ENCODE assay signal across 8 cellular contexts in genomic region chr10:97025613-97026242, GRCh38.
DNase-seq lines count a peak whose midpoint lies in the region; ATAC-seq, FAIRE-seq and TF ChIP-seq lines count a peak whose summit lies in the region.

No MANE protein-coding gene starts in this region.

- peaks cover 17% of the 10 kb centered on the region for H3K27me3 Mint-ChIP-seq in activated T-helper 1 cell treated with anti-CD3 and anti-CD28 coated beads, Interleukin-12 subunit alpha, Interleukin-12 subunit beta, Interleukin-2, Interleukin-4 antibody, amounts not matched to agents 30 ng/mL and 10 ng/mL and 1 ng/mL, durations not matched to agents 14 hours and 24 hours and 36 hours (ENCODE audit: insufficient read depth)

- H3K4me1 ChIP-seq in osteoblast (ENCODE audit: insufficient read depth, low read length) (peaks cover 28% of the 10 kb centered on the region), uterus (no peaks in the 10 kb centered on the region)

- no peaks in the 10 kb centered on the region for H3K79me2 ChIP-seq in osteoblast (ENCODE audit: insufficient read depth, low read length)

- DNase-seq in AG08395 (ENCODE audit: low spot score) = peak; percentile 45
- DNase-seq in GM18507 (ENCODE audit: extremely low spot score, insufficient read length, low read depth) = no peak
- DNase-seq in NOMO-1 treated with dmso at 0.1 percent for 144 hours (lab: John Stamatoyannopoulos, UW; ENCODE audit: unreplicated experiment) = peak; percentile 11
- peak; percentile 41 for DNase-seq in activated T-helper 1 cell treated with anti-CD3 and anti-CD28 coated beads, Interleukin-12 subunit alpha, Interleukin-12 subunit beta, Interleukin-2, Interleukin-4 antibody, amounts not matched to agents 30 ng/mL and 10 ng/mL and 1 ng/mL, durations not matched to agents 14 hours and 24 hours and 36 hours (ENCODE audit: low spot score)
- DNase-seq in foreskin melanocyte = peak; percentile 45
- peak; percentile 90 for DNase-seq in osteoblast (ENCODE audit: insufficient read length, low spot score, missing footprints)
- DNase-seq in uterus = peak in 1 of 2 donors; percentile 30

- H3K4me1 Mint-ChIP-seq in activated T-helper 1 cell treated with anti-CD3 and anti-CD28 coated beads, Interleukin-12 subunit alpha, Interleukin-12 subunit beta, Interleukin-2, Interleukin-4 antibody, amounts not matched to agents 30 ng/mL and 10 ng/mL and 1 ng/mL, durations not matched to agents 14 hours and 24 hours and 36 hours (ENCODE audit: low read depth) = peaks cover 10% of the 10 kb centered on the region

- no peak for TF ChIP-seq POLR2A in uterus (IDR thresholded peaks at IDR 0.05)

- H3K36me3 ChIP-seq in osteoblast (ENCODE audit: insufficient read depth, low read length) = no peaks in the 10 kb centered on the region
- no peaks in the 10 kb centered on the region for H3K36me3 ChIP-seq in uterus

- H3K4me3 ChIP-seq in osteoblast (ENCODE audit: insufficient read depth, low read length) = no peak overlapping the region
- no peak overlapping the region for H3K4me3 ChIP-seq in uterus

- H3K9me3 Mint-ChIP-seq in activated T-helper 1 cell treated with anti-CD3 and anti-CD28 coated beads, Interleukin-12 subunit alpha, Interleukin-12 subunit beta, Interleukin-2, Interleukin-4 antibody, amounts not matched to agents 30 ng/mL and 10 ng/mL and 1 ng/mL, durations not matched to agents 14 hours and 24 hours and 36 hours = no peaks in the 10 kb centered on the region

- H3K4me2 ChIP-seq in osteoblast (ENCODE audit: insufficient read depth, low read length) = peak overlapping the region; percentile 15

- ATAC-seq in GM18867 (IDR thresholded peaks at IDR 0.05; ENCODE audit: unreplicated experiment) = no peak

- H3K27ac ChIP-seq in osteoblast (ENCODE audit: low read depth, low read length) (peak overlapping the region; percentile 91), uterus (no peak overlapping the region)

- peaks cover 4% of the 10 kb centered on the region for H3K9me3 ChIP-seq in osteoblast (ENCODE audit: low read depth, low read length)
- H3K9me3 ChIP-seq in uterus = no peaks in the 10 kb centered on the region

- H4K20me1 ChIP-seq in osteoblast (ENCODE audit: insufficient read depth, low read length) = no peaks in the 10 kb centered on the region

- peak overlapping the region; percentile 8 for H2AFZ ChIP-seq in osteoblast (ENCODE audit: low read length)

- H3K27ac Mint-ChIP-seq in activated T-helper 1 cell treated with anti-CD3 and anti-CD28 coated beads, Interleukin-12 subunit alpha, Interleukin-12 subunit beta, Interleukin-2, Interleukin-4 antibody, amounts not matched to agents 30 ng/mL and 10 ng/mL and 1 ng/mL, durations not matched to agents 14 hours and 24 hours and 36 hours = no peak overlapping the region

- peak; percentile 78 for FAIRE-seq in GM18507 (lab: Jason Lieb, UNC)

- intact Hi-C loops in activated T-helper 1 cell treated with anti-CD3 and anti-CD28 coated beads, Interleukin-12 subunit alpha, Interleukin-12 subunit beta, Interleukin-2, Interleukin-4 antibody, amounts not matched to agents 30 ng/mL and 10 ng/mL and 1 ng/mL, durations not matched to agents 14 hours and 24 hours and 36 hours (cut with micrococcal nuclease) = loop anchor here (1.0 to 5.0 kb wide), 6 partner anchors 115 to 629 kb away; no protein-coding TSS in a partner anchor
- intact Hi-C loops in uterus (cut with DNase I; ENCODE audit: low total_unique reads) = no loop called here

- TF ChIP-seq CTCF in osteoblast (IDR thresholded peaks at IDR 0.05; ENCODE audit: extremely low read depth, low read depth, low read length) = peak; percentile 78
- TF ChIP-seq CTCF in uterus (IDR thresholded peaks at IDR 0.05) = peak; percentile 10 to 33 (median 22)

- peaks cover 11% of the 10 kb centered on the region for H3K27me3 ChIP-seq in osteoblast (ENCODE audit: insufficient read depth, low read length)
- H3K27me3 ChIP-seq in uterus = no peaks in the 10 kb centered on the region

- H3K36me3 Mint-ChIP-seq in activated T-helper 1 cell treated with anti-CD3 and anti-CD28 coated beads, Interleukin-12 subunit alpha, Interleukin-12 subunit beta, Interleukin-2, Interleukin-4 antibody, amounts not matched to agents 30 ng/mL and 10 ng/mL and 1 ng/mL, durations not matched to agents 14 hours and 24 hours and 36 hours (ENCODE audit: low read depth) = no peaks in the 10 kb centered on the region

- no peak overlapping the region for H3K4me3 Mint-ChIP-seq in activated T-helper 1 cell treated with anti-CD3 and anti-CD28 coated beads, Interleukin-12 subunit alpha, Interleukin-12 subunit beta, Interleukin-2, Interleukin-4 antibody, amounts not matched to agents 30 ng/mL and 10 ng/mL and 1 ng/mL, durations not matched to agents 14 hours and 24 hours and 36 hours
